In the genomic region with DNA sequence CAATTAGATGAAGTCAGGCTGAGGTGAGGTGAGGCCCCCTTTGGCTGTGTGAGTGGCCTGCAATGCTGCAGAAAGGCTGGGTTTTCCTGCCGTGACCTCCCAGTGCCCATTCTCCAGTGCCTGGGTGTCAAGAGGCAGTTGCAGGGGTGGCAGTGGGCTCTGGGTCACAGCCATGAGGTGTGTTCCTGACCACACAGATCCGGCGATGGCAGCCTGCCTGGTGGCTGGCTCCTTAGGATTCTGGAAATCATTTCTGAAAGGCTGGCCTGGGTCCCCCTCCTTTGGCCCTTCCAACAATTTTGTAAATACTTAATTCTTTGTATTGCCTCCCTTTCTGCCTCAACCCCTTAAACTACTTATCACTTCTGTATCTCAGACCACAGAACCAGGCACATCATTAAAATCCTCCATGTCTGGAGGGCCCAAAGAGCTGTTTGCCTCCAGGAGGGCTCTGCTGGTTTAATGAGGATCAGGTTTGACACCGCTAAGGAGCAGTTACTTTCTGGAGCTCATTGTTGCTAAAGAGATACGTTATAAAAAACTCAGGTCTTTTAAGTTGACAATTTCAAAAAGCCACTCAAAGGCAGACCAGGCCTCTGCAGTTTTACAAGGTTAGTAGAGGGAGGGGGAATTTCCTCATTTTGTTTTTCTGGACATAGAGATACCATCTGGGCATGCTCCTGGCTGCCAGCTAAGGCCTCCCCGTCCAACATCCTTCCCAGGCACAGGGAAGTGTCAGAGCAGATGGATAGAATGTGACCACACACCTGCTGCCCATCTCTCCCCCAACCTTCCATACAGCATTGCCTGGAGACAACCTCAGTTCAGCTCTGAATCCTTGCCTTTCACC, we compare ENCODE assay signal across 21 cellular contexts.
DNase-seq lines count a peak whose midpoint lies in the region; ATAC-seq and TF ChIP-seq lines count a peak whose summit lies in the region.
"Had no signal": no experiment of that assay in that cellular context is flagged by ENCODE, and none has a peak within 500 bp of the region (broad histone marks: within the 10 kb centered on the region; RNA-seq: fewer than 3 reads in every experiment).

No MANE protein-coding gene starts in this region.

- no peaks in the 10 kb centered on the region for H3K9me3 Mint-ChIP-seq in activated naive CD4-positive, alpha-beta T cell treated with anti-CD3 and anti-CD28 coated beads, Interleukin-2, amount 50 U/mL, for 24 hours

- H3K4me1 Mint-ChIP-seq in activated naive CD4-positive, alpha-beta T cell treated with anti-CD3 and anti-CD28 coated beads, Interleukin-2, amount 50 U/mL, for 24 hours = peaks cover 46% of the 10 kb centered on the region

- no peak for ATAC-seq in thoracic aorta (ENCODE audit: insufficient number of reproducible peaks, low FRiP score, low read depth)
- ATAC-seq in HG03342 (IDR thresholded peaks at IDR 0.05; ENCODE audit: unreplicated experiment) = no peak
- ATAC-seq: heart right ventricle, left lung had no signal

- H3K9ac ChIP-seq in Loucy (ENCODE audit: low read depth, low read length, poor library complexity, severe bottlenecking) = no peak overlapping the region

- H3K4me2 ChIP-seq in Loucy (ENCODE audit: low read depth, low read length, poor library complexity, severe bottlenecking) = peak overlapping the region; percentile 19

- H4K20me1 ChIP-seq in Loucy (ENCODE audit: insufficient read depth, low read length, poor library complexity, severe bottlenecking) = peaks cover 19% of the 10 kb centered on the region

- H3K27me3 ChIP-seq in Loucy (ENCODE audit: insufficient read depth, low read length, poor library complexity, severe bottlenecking) (no peaks in the 10 kb centered on the region), thoracic aorta (replicated peaks; ENCODE audit: insufficient read depth) (no peaks in the 10 kb centered on the region)
- H3K27me3 ChIP-seq: adrenal gland, dorsolateral prefrontal cortex, heart right ventricle, left lung, tibial artery had no signal

- peaks cover 38% of the 10 kb centered on the region for H3K79me2 ChIP-seq in Loucy (ENCODE audit: insufficient read depth, low read length)

- H3K36me3 Mint-ChIP-seq in activated naive CD4-positive, alpha-beta T cell treated with anti-CD3 and anti-CD28 coated beads, Interleukin-2, amount 50 U/mL, for 24 hours = peaks cover 10% of the 10 kb centered on the region

- peaks cover 17% of the 10 kb centered on the region; the same call in 1 of the 2 replicates for H3K36me3 ChIP-seq in Loucy (ENCODE audit: insufficient read depth, low read length)
- H3K36me3 ChIP-seq in thoracic aorta = no peaks in the 10 kb centered on the region
- H3K36me3 ChIP-seq: adrenal gland, left lung, tibial artery, WERI-Rb-1 had no signal

- no peak overlapping the region for H2AFZ ChIP-seq in Loucy (ENCODE audit: low read length)

- no peak for DNase-seq in activated naive CD4-positive, alpha-beta T cell treated with Interleukin-2 at 50 U/mL for 16 hours
- DNase-seq in cerebellar nuclear complex (lab: John Stamatoyannopoulos, UW) (peak; percentile 82 to 91), thoracic aorta (ENCODE audit: low spot score) (no peak), SKM-1 (lab: John Stamatoyannopoulos, UW; ENCODE audit: unreplicated experiment) (no peak), NCI-H226 (no peak)
- DNase-seq: activated effector memory CD4-positive, alpha-beta T cell treated with anti-CD3 and anti-CD28 coated beads, Interleukin-2, amount 50 U/mL, for 16 hours; heart right ventricle; midbrain; NCI-H146; stimulated activated CD4-positive, alpha-beta T cell treated with anti-CD3 and anti-CD28 coated beads, Interleukin-1b, Interleukin-23, amount 100 ng/mL, for 48 hours; stimulated activated naive CD4-positive, alpha-beta T cell treated with Interleukin-2 at 50 U/mL for 16 hours; tibial artery; WERI-Rb-1 had no signal

- H3K4me1 ChIP-seq in Loucy (ENCODE audit: insufficient read depth, low read length, poor library complexity, severe bottlenecking) (peaks cover 39% of the 10 kb centered on the region), thoracic aorta (ENCODE audit: control insufficient read depth in 1 of 2, low read depth in 2 of 2) (peaks cover 10 to 69% of the 10 kb centered on the region in 2 donors)

- H3K27ac Mint-ChIP-seq in activated naive CD4-positive, alpha-beta T cell treated with anti-CD3 and anti-CD28 coated beads, Interleukin-2, amount 50 U/mL, for 24 hours = peak overlapping the region; percentile 23
- H3K27ac Mint-ChIP-seq: progenitor cell of endocrine pancreas had no signal

- peak overlapping the region; percentile 37 to 65 for H3K27ac ChIP-seq in thoracic aorta
- H3K27ac ChIP-seq: epithelial cell of prostate, left lung, WERI-Rb-1 had no signal

- TF ChIP-seq CTCF in Loucy (conservative IDR thresholded peaks at IDR 0.05; ENCODE audit: low read length) = no peak
- no peak for TF ChIP-seq CTCF in thoracic aorta (IDR thresholded peaks at IDR 0.05)

- no peaks in the 10 kb centered on the region for H3K9me2 ChIP-seq in Loucy (replicated peaks; ENCODE audit: low read depth, low read length)

- H3K4me3 ChIP-seq in Loucy (ENCODE audit: low read length, poor library complexity, severe bottlenecking) = no peak overlapping the region
- H3K4me3 ChIP-seq in thoracic aorta = no peak overlapping the region
- H3K4me3 ChIP-seq: adrenal gland, dorsolateral prefrontal cortex, heart right ventricle, left lung, tibial artery had no signal

- no peaks in the 10 kb centered on the region for H3F3A ChIP-seq in Loucy (ENCODE audit: low read depth)

- H3K9me3 ChIP-seq in Loucy (ENCODE audit: insufficient read depth, low read depth, low read length) (no peaks in the 10 kb centered on the region), thoracic aorta (no peaks in the 10 kb centered on the region)
- H3K9me3 ChIP-seq: adrenal gland, heart right ventricle, left lung, tibial artery had no signal

- no peak overlapping the region for H3K4me3 Mint-ChIP-seq in activated naive CD4-positive, alpha-beta T cell treated with anti-CD3 and anti-CD28 coated beads, Interleukin-2, amount 50 U/mL, for 24 hours

- no peaks in the 10 kb centered on the region for H3K27me3 Mint-ChIP-seq in activated naive CD4-positive, alpha-beta T cell treated with anti-CD3 and anti-CD28 coated beads, Interleukin-2, amount 50 U/mL, for 24 hours

Comparison
In these comparisons a context has a peak if more than half of its experiments do, and no peak if none do; other contexts are left out.
1. DNase-seq: peak in cerebellar nuclear complex (2 of 2); none in activated naive CD4-positive, alpha-beta T cell treated with Interleukin-2 at 50 U/mL for 16 hours (single experiment), thoracic aorta (single experiment), SKM-1 (single experiment) and NCI-H226 (single experiment).